In the genomic region with DNA sequence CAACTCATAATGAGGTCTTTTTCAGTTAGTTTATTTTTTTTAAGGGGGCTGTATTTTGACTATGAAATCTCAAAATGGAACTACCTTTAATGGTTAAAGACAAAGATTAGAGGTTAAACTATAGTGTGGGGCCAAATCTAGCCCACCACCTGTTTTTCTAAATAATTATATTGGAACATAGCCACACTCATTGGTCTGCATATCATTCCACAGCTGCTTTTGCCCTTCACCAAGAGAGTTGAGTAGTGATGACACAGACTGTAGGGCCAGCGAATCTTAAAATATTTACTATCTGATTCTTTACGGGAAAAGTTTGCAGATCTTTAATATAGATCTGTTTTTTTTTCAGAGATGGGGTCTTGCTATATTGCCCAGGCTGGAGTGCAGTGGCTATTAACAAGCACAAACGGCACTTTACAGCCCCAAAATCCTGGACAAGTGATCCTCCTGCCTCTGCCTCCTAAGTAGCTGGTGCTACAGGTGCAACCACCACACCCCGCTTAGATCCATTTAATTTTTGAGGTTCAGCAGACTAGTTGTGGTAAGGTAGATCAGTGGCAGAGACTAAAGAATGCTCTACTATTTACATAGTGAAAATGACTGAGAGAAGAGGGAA, we compare ENCODE assay signal across 23 cellular contexts. TPM values are rescaled to one million over a fixed set of nuclear protein-coding genes. Genes with fewer than 3 reads are reported as not detected.
DNase-seq lines count a peak whose midpoint lies in the region; ATAC-seq and TF ChIP-seq lines count a peak whose summit lies in the region.
"Had no signal": no experiment of that assay in that cellular context is flagged by ENCODE, and none has a peak within 500 bp of the region (broad histone marks: within the 10 kb centered on the region; RNA-seq: fewer than 3 reads in every experiment).

No MANE protein-coding gene starts in this region.

- no peak for ATAC-seq in stimulated activated naive CD8-positive, alpha-beta T cell treated with anti-CD3 and anti-CD28 coated beads, Interleukin-15, Interleukin-2, amounts not matched to agents 100 U/mL and 50 U/mL, for 24 hours
- no peak for ATAC-seq in WTC11
- no peak for ATAC-seq in stimulated activated naive B cell treated with anti-CD40 and anti-IgM and Interleukin-4, amounts not matched to agents 10 μg/mL and 1 μg/mL and 100 μg/mL, for 72 hours (replicated peaks)
- no peak for ATAC-seq in HG03280 (IDR thresholded peaks at IDR 0.05; ENCODE audit: unreplicated experiment)
- ATAC-seq: right cardiac atrium had no signal

- peaks cover 83% of the 10 kb centered on the region for H3K4me1 Mint-ChIP-seq in stimulated activated naive CD8-positive, alpha-beta T cell treated with anti-CD3 and anti-CD28 coated beads, Interleukin-15, Interleukin-2, amounts not matched to agents 100 ng/mL and 50 ng/mL, for 24 hours (ENCODE audit: low read depth)
- peaks cover 35% of the 10 kb centered on the region for H3K4me1 Mint-ChIP-seq in WTC11
- H3K4me1 Mint-ChIP-seq in stimulated activated naive B cell treated with anti-CD40 and anti-IgM and Interleukin-4, amounts not matched to agents 10 μg/mL and 1 μg/mL and 100 μg/mL, for 72 hours: peaks cover 34 to 78% of the 10 kb centered on the region in 2 donors

- H3K9me3 Mint-ChIP-seq in stimulated activated naive CD8-positive, alpha-beta T cell treated with anti-CD3 and anti-CD28 coated beads, Interleukin-15, Interleukin-2, amounts not matched to agents 100 ng/mL and 50 ng/mL, for 24 hours: peaks cover 9% of the 10 kb centered on the region
- H3K9me3 Mint-ChIP-seq in WTC11: no peaks in the 10 kb centered on the region
- H3K9me3 Mint-ChIP-seq in stimulated activated naive B cell treated with anti-CD40 and anti-IgM and Interleukin-4, amounts not matched to agents 10 μg/mL and 1 μg/mL and 100 μg/mL, for 72 hours: no peaks in the 10 kb centered on the region
- H3K9me3 Mint-ChIP-seq: IgD-negative memory B cell had no signal

- no peaks in the 10 kb centered on the region for H3K27me3 Mint-ChIP-seq in stimulated activated naive CD8-positive, alpha-beta T cell treated with anti-CD3 and anti-CD28 coated beads, Interleukin-15, Interleukin-2, amounts not matched to agents 100 ng/mL and 50 ng/mL, for 24 hours
- no peaks in the 10 kb centered on the region for H3K27me3 Mint-ChIP-seq in WTC11 (ENCODE audit: low read depth)
- no peaks in the 10 kb centered on the region for H3K27me3 Mint-ChIP-seq in stimulated activated naive B cell treated with anti-CD40 and anti-IgM and Interleukin-4, amounts not matched to agents 10 μg/mL and 1 μg/mL and 100 μg/mL, for 72 hours
- H3K27me3 Mint-ChIP-seq: IgD-negative memory B cell had no signal

- DNase-seq in stimulated activated naive CD8-positive, alpha-beta T cell treated with anti-CD3 and anti-CD28 coated beads, Interleukin-15, Interleukin-2, amounts not matched to agents 100 U/mL and 50 U/mL, for 24 hours: no peak
- DNase-seq in WTC11 (ENCODE audit: low spot score): no peak
- peak; percentile 68 for DNase-seq in myocyte (ENCODE audit: low read depth)
- no peak for DNase-seq in stimulated activated naive B cell treated with anti-CD40 and anti-IgM and Interleukin-4, amounts not matched to agents 10 μg/mL and 1 μg/mL and 100 μg/mL, for 72 hours
- no peak for DNase-seq in activated naive CD4-positive, alpha-beta T cell treated with anti-CD3 and anti-CD28 coated beads, Interleukin-2, amount 50 U/mL, for 16 hours
- DNase-seq in UCSD-AML1 (lab: John Stamatoyannopoulos, UW; ENCODE audit: unreplicated experiment): no peak
- DNase-seq: activated CD8-positive, alpha-beta memory T cell treated with anti-CD3 and anti-CD28 coated beads, Interleukin-2, amount 50 U/mL, for 48 hours; activated effector memory CD4-positive, alpha-beta T cell treated with Interleukin-2 at 50 U/mL for 16 hours; caudate nucleus; glutamatergic neuron; mesenchymal stem cell; NCI-H1092; NCI-H1694; NCI-H446 treated with DMSO at 0.1 percent for 48 hours; right cardiac atrium; SIG-M5; stimulated activated CD4-positive, alpha-beta T cell treated with anti-CD3 and anti-CD28 coated beads, Interleukin-2, amount 100 ng/mL, for 48 hours; SW 1271; T1000; upper lobe of left lung had no signal

- peak overlapping the region; percentile 78 for H3K27ac Mint-ChIP-seq in stimulated activated naive CD8-positive, alpha-beta T cell treated with anti-CD3 and anti-CD28 coated beads, Interleukin-15, Interleukin-2, amounts not matched to agents 100 ng/mL and 50 ng/mL, for 24 hours
- H3K27ac Mint-ChIP-seq in WTC11: no peak overlapping the region
- peak overlapping the region; percentile 68 for H3K27ac Mint-ChIP-seq in stimulated activated naive B cell treated with anti-CD40 and anti-IgM and Interleukin-4, amounts not matched to agents 10 μg/mL and 1 μg/mL and 100 μg/mL, for 72 hours

- POLR2A ChIA-PET in WTC11 (lab: Charles Lee): no interaction called here

- peaks cover 26% of the 10 kb centered on the region for H3K36me3 Mint-ChIP-seq in stimulated activated naive CD8-positive, alpha-beta T cell treated with anti-CD3 and anti-CD28 coated beads, Interleukin-15, Interleukin-2, amounts not matched to agents 100 ng/mL and 50 ng/mL, for 24 hours (ENCODE audit: low read depth)
- H3K36me3 Mint-ChIP-seq in WTC11: peaks cover 9% of the 10 kb centered on the region; the same call in 1 of the 2 replicates
- peaks cover 21 to 28% of the 10 kb centered on the region in 2 donors for H3K36me3 Mint-ChIP-seq in stimulated activated naive B cell treated with anti-CD40 and anti-IgM and Interleukin-4, amounts not matched to agents 10 μg/mL and 1 μg/mL and 100 μg/mL, for 72 hours

- TF ChIP-seq CTCF in WTC11 (IDR thresholded peaks at IDR 0.05): no peak

- CTCF ChIA-PET in WTC11 (lab: Charles Lee): no interaction called here

- H3K4me3 Mint-ChIP-seq in stimulated activated naive CD8-positive, alpha-beta T cell treated with anti-CD3 and anti-CD28 coated beads, Interleukin-15, Interleukin-2, amounts not matched to agents 100 ng/mL and 50 ng/mL, for 24 hours: no peak overlapping the region
- no peak overlapping the region for H3K4me3 Mint-ChIP-seq in WTC11
- H3K4me3 Mint-ChIP-seq in stimulated activated naive B cell treated with anti-CD40 and anti-IgM and Interleukin-4, amounts not matched to agents 10 μg/mL and 1 μg/mL and 100 μg/mL, for 72 hours: no peak overlapping the region

TF ChIP-seq in WTC11, 78 proteins besides CTCF, POLR2A, EP300 and RAD21:
- TF ChIP-seq ZNF416 (CRISPR knock-in tag; IDR thresholded peaks at IDR 0.05) (no peak), GTF2I (CRISPR knock-in tag; conservative IDR thresholded peaks at IDR 0.05) (no peak), ATF1 (CRISPR knock-in tag; IDR thresholded peaks at IDR 0.05) (no peak), ZNF121 (CRISPR knock-in tag; IDR thresholded peaks at IDR 0.05) (peak; percentile 75; the same call in 1 of the 2 replicates)
- TF ChIP-seq, protein P1, sequence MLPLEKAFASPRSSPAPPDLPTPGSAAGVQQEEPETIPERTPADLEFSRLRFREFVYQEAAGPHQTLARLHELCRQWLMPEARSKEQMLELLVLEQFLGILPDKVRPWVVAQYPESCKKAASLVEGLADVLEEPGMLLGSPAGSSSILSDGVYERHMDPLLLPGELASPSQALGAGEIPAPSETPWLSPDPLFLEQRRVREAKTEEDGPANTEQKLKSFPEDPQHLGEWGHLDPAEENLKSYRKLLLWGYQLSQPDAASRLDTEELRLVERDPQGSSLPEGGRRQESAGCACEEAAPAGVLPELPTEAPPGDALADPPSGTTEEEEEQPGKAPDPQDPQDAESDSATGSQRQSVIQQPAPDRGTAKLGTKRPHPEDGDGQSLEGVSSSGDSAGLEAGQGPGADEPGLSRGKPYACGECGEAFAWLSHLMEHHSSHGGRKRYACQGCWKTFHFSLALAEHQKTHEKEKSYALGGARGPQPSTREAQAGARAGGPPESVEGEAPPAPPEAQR (CRISPR knock-in tag; IDR thresholded peaks at IDR 0.05): no peak
TF ChIP-seq in WTC11: peak in this region for 1.

RNA-seq across cellular contexts. Expression of a gene that starts 25.8 kb away (rescaled TPM):
- total RNA-seq in WTC11 (2021): 22.2 to 23.1 TPM (median 22.5 TPM) in 3 replicates
- total RNA-seq in myocyte: 23.8 and 27.5 TPM in 2 replicates
- polyA plus RNA-seq in myocyte (2012): 12.7 TPM
